In genomic region chr10:82953909-82954308, GRCh38 we compare ENCODE assay signal across 20 cellular contexts.
"Had no signal": no experiment of that assay in that cellular context is flagged by ENCODE, and none has a peak within 500 bp of the region (broad histone marks: within the 10 kb centered on the region; RNA-seq: fewer than 3 reads in every experiment).

No MANE protein-coding gene starts in this region.

- ATAC-seq: activated CD4-positive, CD25-positive, alpha-beta regulatory T cell treated with anti-CD3 and anti-CD28 coated beads, Interleukin-2, amount 50 U/mL, for 24 hours; activated naive CD8-positive, alpha-beta T cell treated with anti-CD3 and anti-CD28 coated beads, Interleukin-2, amount 50 U/mL, for 24 hours; activated T-helper 17 cell treated with anti-CD3 and anti-CD28 coated beads, Interleukin-2, amount 50 U/mL, for 72 hours; left ventricle myocardium superior; natural killer cell; stimulated activated memory B cell treated with anti-CD40 and anti-IgM and Interleukin-4, amounts not matched to agents 10 μg/mL and 1 μg/mL and 100 μg/mL, for 72 hours had no signal

- H3K4me1 ChIP-seq: breast epithelium, right atrium auricular region, thyroid gland, uterus had no signal

- DNase-seq: activated naive CD4-positive, alpha-beta T cell treated with anti-CD3 and anti-CD28 coated beads for 36 hours; activated naive CD8-positive, alpha-beta T cell treated with anti-CD3 and anti-CD28 coated beads, Interleukin-2, amount 50 U/mL, for 24 hours; aorta; cerebellar nuclear complex; effector CD8-positive, alpha-beta T cell; hippocampal formation; kidney; left ventricle myocardium superior; mesenchymal stem cell; natural killer cell; nucleus accumbens; posterior cingulate gyrus; stimulated activated CD4-positive, alpha-beta T cell treated with anti-CD3 and anti-CD28 coated beads, Interleukin-2, amount 100 ng/mL, for 48 hours; thyroid gland; uterus had no signal

- H3K4me3 Mint-ChIP-seq: activated naive CD4-positive, alpha-beta T cell treated with anti-CD3 and anti-CD28 coated beads for 36 hours; activated naive CD8-positive, alpha-beta T cell treated with anti-CD3 and anti-CD28 coated beads, Interleukin-2, amount 50 U/mL, for 24 hours; activated T-helper 17 cell treated with anti-CD3 and anti-CD28 coated beads, Interleukin-2, amount 50 U/mL, for 72 hours; natural killer cell; stimulated activated memory B cell treated with anti-CD40 and anti-IgM and Interleukin-4, amounts not matched to agents 10 μg/mL and 1 μg/mL and 100 μg/mL, for 72 hours had no signal

- H3K9me3 ChIP-seq: breast epithelium, right atrium auricular region, thyroid gland, uterus had no signal

- H3K4me1 Mint-ChIP-seq: activated naive CD8-positive, alpha-beta T cell treated with anti-CD3 and anti-CD28 coated beads, Interleukin-2, amount 50 U/mL, for 24 hours; activated T-helper 17 cell treated with anti-CD3 and anti-CD28 coated beads, Interleukin-2, amount 50 U/mL, for 72 hours; natural killer cell; stimulated activated memory B cell treated with anti-CD40 and anti-IgM and Interleukin-4, amounts not matched to agents 10 μg/mL and 1 μg/mL and 100 μg/mL, for 72 hours had no signal

- FAIRE-seq: kidney had no signal

- H3K27ac ChIP-seq: breast epithelium, right atrium auricular region, thyroid gland, uterus had no signal

- H3K27me3 Mint-ChIP-seq: activated naive CD8-positive, alpha-beta T cell treated with anti-CD3 and anti-CD28 coated beads, Interleukin-2, amount 50 U/mL, for 24 hours; activated T-helper 17 cell treated with anti-CD3 and anti-CD28 coated beads, Interleukin-2, amount 50 U/mL, for 72 hours; stimulated activated memory B cell treated with anti-CD40 and anti-IgM and Interleukin-4, amounts not matched to agents 10 μg/mL and 1 μg/mL and 100 μg/mL, for 72 hours had no signal

- H3K36me3 ChIP-seq: breast epithelium, right atrium auricular region, thyroid gland, uterus had no signal

- H3K36me3 Mint-ChIP-seq: natural killer cell; stimulated activated memory B cell treated with anti-CD40 and anti-IgM and Interleukin-4, amounts not matched to agents 10 μg/mL and 1 μg/mL and 100 μg/mL, for 72 hours had no signal

- H3K4me3 ChIP-seq: breast epithelium, right atrium auricular region, thyroid gland, uterus had no signal

- H3K27me3 ChIP-seq: breast epithelium, right atrium auricular region, thyroid gland, uterus had no signal

- H3K27ac Mint-ChIP-seq: activated naive CD4-positive, alpha-beta T cell treated with anti-CD3 and anti-CD28 coated beads for 36 hours; activated naive CD8-positive, alpha-beta T cell treated with anti-CD3 and anti-CD28 coated beads, Interleukin-2, amount 50 U/mL, for 24 hours; activated T-helper 17 cell treated with anti-CD3 and anti-CD28 coated beads, Interleukin-2, amount 50 U/mL, for 72 hours; natural killer cell; stimulated activated memory B cell treated with anti-CD40 and anti-IgM and Interleukin-4, amounts not matched to agents 10 μg/mL and 1 μg/mL and 100 μg/mL, for 72 hours had no signal
